In the genomic region with DNA sequence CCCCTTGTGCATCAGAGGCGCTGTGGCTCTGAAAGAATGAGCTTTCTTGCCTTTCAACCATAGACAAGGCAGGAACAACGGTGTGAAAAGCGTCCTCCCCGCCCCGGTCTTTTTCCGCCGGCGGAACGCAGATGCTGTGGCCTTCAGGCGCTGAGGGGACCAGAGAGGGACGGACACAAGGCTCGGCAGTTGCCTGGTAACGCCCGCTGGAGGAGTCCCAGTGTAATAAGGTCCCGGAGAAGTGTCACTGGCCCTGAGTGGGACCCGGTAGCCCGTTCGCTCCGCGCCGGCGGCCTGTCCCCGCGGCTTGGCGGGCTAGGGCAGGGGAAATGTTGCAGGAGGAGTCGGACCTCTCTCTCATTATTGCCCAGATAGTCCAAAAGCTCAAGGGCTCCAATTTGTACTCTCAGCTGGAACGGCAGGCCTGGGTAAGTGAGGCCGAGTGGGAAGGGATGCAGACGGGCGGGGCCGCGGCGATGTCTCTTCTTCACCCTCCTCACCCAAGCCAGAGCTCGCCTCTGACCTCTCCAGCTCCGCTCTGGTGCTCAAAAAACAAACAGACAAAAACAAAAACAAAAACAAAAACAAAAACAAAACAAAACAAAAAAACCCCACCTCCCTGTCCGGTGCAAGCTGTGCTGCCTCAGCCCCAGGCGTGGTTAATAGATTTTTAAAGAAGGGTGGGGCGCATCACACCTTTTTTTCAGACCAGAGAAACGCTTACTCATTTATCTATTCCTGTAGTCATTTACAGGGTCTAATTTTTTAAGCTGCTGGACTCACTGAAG, we compare ENCODE assay signal across 8 cellular contexts. TPM values are rescaled to one million over a fixed set of nuclear protein-coding genes. Genes with fewer than 3 reads are reported as not detected.
A peak's percentile ranks its signal among the peaks of the same experiment; 100 is the strongest.
DNase-seq lines count a peak whose midpoint lies in the region; ATAC-seq, FAIRE-seq and TF ChIP-seq lines count a peak whose summit lies in the region.

A gene with protein sequence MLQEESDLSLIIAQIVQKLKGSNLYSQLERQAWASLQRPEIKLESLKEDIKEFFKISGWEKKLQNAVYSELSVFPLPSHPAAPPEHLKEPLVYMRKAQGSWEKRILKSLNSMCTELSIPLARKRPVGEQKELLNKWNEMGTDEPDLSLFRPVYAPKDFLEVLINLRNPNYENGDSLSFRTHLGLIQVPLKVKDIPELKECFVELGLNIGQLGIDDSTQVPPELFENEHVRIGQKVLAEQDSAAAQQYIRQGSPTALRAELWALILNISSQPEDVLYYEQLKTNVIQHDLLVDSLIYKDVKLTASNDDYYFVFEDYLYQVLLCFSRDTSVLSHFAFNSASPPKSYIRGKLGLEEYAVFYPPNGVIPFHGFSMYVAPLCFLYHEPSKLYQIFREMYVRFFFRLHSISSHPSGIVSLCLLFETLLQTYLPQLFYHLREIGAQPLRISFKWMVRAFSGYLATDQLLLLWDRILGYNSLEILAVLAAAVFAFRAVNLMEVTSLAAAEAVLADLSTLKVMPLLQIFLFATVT (plus strand): TSS at position 220 of the 788 bp plus-strand sequence. CDS start 110 bp downstream, at position 330.

- H3K4me3 Mint-ChIP-seq in astrocyte (ENCODE audit: unreplicated experiment), result peak within 1 kb of the TSS; percentile 99

- H3K9me3 ChIP-seq in astrocyte (ENCODE audit: insufficient read depth, low read depth, low read length) (no peaks in the 10 kb centered on the region), aorta (ENCODE audit: control insufficient read depth, low read length) (no peaks in the 10 kb centered on the region)

- 0% methylated on average over 39 of the region's 39 CpGs for WGBS in aorta, 2 donors

- no peak for FAIRE-seq in astrocyte (lab: Jason Lieb, UNC)

- no peaks in the 10 kb centered on the region for H3K27me3 ChIP-seq in astrocyte (ENCODE audit: insufficient read depth, low read length)
- no peaks in the 10 kb centered on the region for H3K27me3 ChIP-seq in aorta (ENCODE audit: control insufficient read depth in 1 of 2, insufficient read depth in 2 of 2, low read length in 1 of 2)

- intact Hi-C loops in aorta (cut with DNase I), result loop anchor here in 1 of 2 donors (5.0 kb wide), 1 partner anchor 273 kb away; no protein-coding TSS in a partner anchor

- peak within 1 kb of the TSS; percentile 89 for H3K27ac ChIP-seq in astrocyte (ENCODE audit: low read depth, low read length)
- peak within 1 kb of the TSS in 1 of 2 donors; percentile 38 for H3K27ac ChIP-seq in aorta (ENCODE audit: low read depth in 1 of 2, low read length in 2 of 2)

- no peaks in the 10 kb centered on the region for H4K20me1 ChIP-seq in astrocyte (ENCODE audit: insufficient read depth, low read length)

- peak within 1 kb of the TSS; percentile 86 for H3K4me2 ChIP-seq in astrocyte (ENCODE audit: low read length)

- no peak for TF ChIP-seq CTCF in astrocyte (IDR thresholded peaks at IDR 0.05; ENCODE audit: insufficient read depth, low read depth, low read length)

- peak within 1 kb of the TSS; percentile 94 for H3K9ac ChIP-seq in astrocyte (ENCODE audit: low read length)

- peak within 1 kb of the TSS; percentile 95 for H3K27ac Mint-ChIP-seq in astrocyte (ENCODE audit: unreplicated experiment)

- peak within 1 kb of the TSS; percentile 97 for H2AFZ ChIP-seq in astrocyte (ENCODE audit: low read depth, low read length)

- no peaks in the 10 kb centered on the region for H3K27me3 Mint-ChIP-seq in astrocyte (ENCODE audit: low read depth, unreplicated experiment)

- no peaks in the 10 kb centered on the region for H3K36me3 Mint-ChIP-seq in astrocyte (ENCODE audit: low read depth, unreplicated experiment)

- H3K79me2 ChIP-seq in astrocyte (ENCODE audit: insufficient read depth, low read length), result peaks cover 51% of the 10 kb centered on the region

- H3K4me3 ChIP-seq in astrocyte (ENCODE audit: insufficient read depth, low read depth, low read length) (peak within 1 kb of the TSS; percentile 95), aorta (ENCODE audit: low read length in 2 of 2) (peak within 1 kb of the TSS; percentile 75 to 89)

- H3K36me3 ChIP-seq in astrocyte (ENCODE audit: insufficient read depth, low read length) (no peaks in the 10 kb centered on the region), aorta (ENCODE audit: control insufficient read depth in 1 of 2, insufficient read depth in 2 of 2, low read length in 1 of 2) (no peaks in the 10 kb centered on the region)

- H3K9me3 Mint-ChIP-seq in astrocyte (ENCODE audit: unreplicated experiment), result no peaks in the 10 kb centered on the region

- H3K4me1 ChIP-seq in astrocyte (ENCODE audit: insufficient read depth, low read length) (peaks cover 6% of the 10 kb centered on the region), aorta (ENCODE audit: control insufficient read depth in 1 of 2, insufficient read depth in 2 of 2, low read length in 2 of 2) (no peaks in the 10 kb centered on the region)

- ATAC-seq in GM18502 (IDR thresholded peaks at IDR 0.05; ENCODE audit: poor library complexity, unreplicated experiment) (peak; percentile 100), HG02943 (IDR thresholded peaks at IDR 0.05; ENCODE audit: low read depth, unreplicated experiment) (peak; percentile 100), aorta (ENCODE audit: low FRiP score) (peak; percentile 98)

- peaks cover 5% of the 10 kb centered on the region for H3K4me1 Mint-ChIP-seq in astrocyte (ENCODE audit: low read depth, unreplicated experiment)

- DNase-seq in NCI-H187 (lab: John Stamatoyannopoulos, UW), result peak; percentile 86 to 98
- peak; percentile 53 to 95 (median 80) for DNase-seq in T-helper 2 cell
- peak; percentile 83 for DNase-seq in astrocyte (ENCODE audit: low read depth)
- peak; percentile 81 for DNase-seq in hepatic stellate cell (ENCODE audit: low spot score)
- DNase-seq in renal cortical epithelial cell (ENCODE audit: low read depth), result peak; percentile 70
- peak; percentile 93 to 94 for DNase-seq in aorta

RNA-seq across cellular contexts. Expression of the gene that starts here (rescaled TPM):
- total RNA-seq in astrocyte (10.5 and 12.6 TPM in 2 replicates), renal cortical epithelial cell (75.4 and 81.3 TPM in 2 replicates), aorta (10 to 100 TPM in 1 of 2 donors, 1 to 10 TPM in 1; 9.1 to 13.2 TPM)
- polyA plus RNA-seq in aorta, result 1 to 10 TPM; 2.9 to 5.2 TPM
